Comparison of ENCODE assay signal across 29 cellular contexts in the genomic region with DNA sequence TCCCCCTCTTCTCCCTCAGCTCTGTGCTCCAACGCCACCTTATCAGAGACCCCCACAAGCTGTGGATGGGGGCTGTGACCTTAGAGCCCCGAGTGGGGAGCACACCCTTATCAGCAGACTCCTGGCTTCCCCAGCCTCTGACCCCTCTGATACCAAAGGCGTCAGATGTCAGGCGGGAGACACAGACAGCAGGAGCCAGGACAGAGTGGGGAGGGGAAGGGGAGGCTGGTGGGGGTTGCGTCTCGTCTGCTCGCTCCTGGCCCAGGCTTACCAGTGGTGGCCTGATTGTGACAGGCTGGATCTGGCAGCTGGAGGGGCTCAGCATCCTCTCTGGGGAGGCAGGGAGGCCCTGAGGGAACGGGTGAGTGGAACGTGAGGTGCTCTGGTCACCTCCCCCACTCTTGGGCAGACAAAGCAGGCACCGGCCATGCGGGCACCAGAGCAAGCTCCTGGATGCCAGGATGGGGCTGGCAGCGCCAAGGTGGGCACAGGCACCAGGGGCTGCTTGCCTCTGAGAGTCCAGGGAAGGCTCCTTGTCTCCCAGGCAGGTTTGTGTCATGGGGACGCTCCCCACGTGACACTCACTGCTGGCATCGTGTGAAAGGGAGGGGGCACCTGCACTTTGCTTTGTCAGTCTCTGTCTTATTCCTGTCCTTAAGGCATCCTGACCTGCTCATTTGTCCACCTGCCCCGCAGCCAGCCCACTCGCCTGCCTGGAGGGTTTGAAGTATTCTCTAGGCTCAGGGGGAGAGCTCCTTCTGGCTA. TPM values are rescaled to one million over a fixed set of nuclear protein-coding genes. Genes with fewer than 3 reads are reported as not detected.
A peak's percentile ranks its signal among the peaks of the same experiment; 100 is the strongest.
DNase-seq lines count a peak whose midpoint lies in the region; ATAC-seq, FAIRE-seq and TF ChIP-seq lines count a peak whose summit lies in the region.
"Had no signal": no experiment of that assay in that cellular context is flagged by ENCODE, and none has a peak within 500 bp of the region (broad histone marks: within the 10 kb centered on the region; RNA-seq: fewer than 3 reads in every experiment).

No MANE protein-coding gene starts in this region.

- CTCF ChIA-PET in H1 (lab: Charles Lee; ENCODE audit: partially characterized antibody), result interaction anchor here (0.5 to 2.4 kb wide), 10 partner anchors 14 to 289 kb away, joined by 3 to 11 read pairs (median 3); no protein-coding TSS in a partner anchor

- H3K27ac Mint-ChIP-seq in stimulated activated naive CD8-positive, alpha-beta T cell treated with anti-CD3 and anti-CD28 coated beads, Interleukin-15, Interleukin-2, amounts not matched to agents 100 ng/mL and 50 ng/mL, for 24 hours, result peak overlapping the region; percentile 84
- peak overlapping the region in 1 of 2 donors; percentile 29 for H3K27ac Mint-ChIP-seq in stimulated activated naive CD8-positive, alpha-beta T cell treated with anti-CD3 and anti-CD28 coated beads, Interleukin-15, amount 100 ng/mL, for 72 hours
- H3K27ac Mint-ChIP-seq: activated naive CD4-positive, alpha-beta T cell treated with anti-CD3 and anti-CD28 coated beads, Interleukin-2, amount 10 ng/mL, durations not matched to agents 7 days and 5 days had no signal

- H3K27ac ChIP-seq in H1 (ENCODE audit: low read depth, low read length), result no peak overlapping the region

- no peak overlapping the region for H2BK20ac ChIP-seq in H1 (ENCODE audit: low read length)

- H3K9me3 Mint-ChIP-seq in stimulated activated naive CD8-positive, alpha-beta T cell treated with anti-CD3 and anti-CD28 coated beads, Interleukin-15, Interleukin-2, amounts not matched to agents 100 ng/mL and 50 ng/mL, for 24 hours, result peaks cover 7% of the 10 kb centered on the region
- H3K9me3 Mint-ChIP-seq in stimulated activated naive CD8-positive, alpha-beta T cell treated with anti-CD3 and anti-CD28 coated beads, Interleukin-15, amount 100 ng/mL, for 72 hours, result peaks cover 6 to 8% of the 10 kb centered on the region in 2 donors
- H3K9me3 Mint-ChIP-seq: activated naive CD4-positive, alpha-beta T cell treated with anti-CD3 and anti-CD28 coated beads, Interleukin-2, amount 10 ng/mL, durations not matched to agents 7 days and 5 days; activated T-cell treated with anti-CD3 and anti-CD28 coated beads, Interleukin-2, amount 50 U/mL, for 4 hours; central memory CD8-positive, alpha-beta T cell had no signal

- H3K4me2 ChIP-seq in H1 (ENCODE audit: insufficient read depth in 1 of 2, low read depth in 2 of 2, low read length in 2 of 2), result no peak overlapping the region

- H4K20me1 ChIP-seq in H1 (replicated peaks in 1 of 2; ENCODE audit: control insufficient read depth in 1 of 2, insufficient read depth in 2 of 2, low read length in 2 of 2), result peaks cover 0 to 6% of the 10 kb centered on the region in 2 experiments

- no peaks in the 10 kb centered on the region for H3K36me3 ChIP-seq in H1 (ENCODE audit: control insufficient read depth in 2 of 4, insufficient read depth in 4 of 4, low read length in 3 of 4)

- no peak overlapping the region for H3K4ac ChIP-seq in H1 (replicated peaks; ENCODE audit: insufficient read length, low read depth, low read length)

- TF ChIP-seq EP300 in H1 (IDR thresholded peaks at IDR 0.05; ENCODE audit: borderline replicate concordance in 1 of 2, low read depth in 2 of 2, low read length in 2 of 2), result no peak

- no peak overlapping the region for H3K14ac ChIP-seq in H1 (ENCODE audit: insufficient read length)

- no peak for TF ChIP-seq CTCF in H1 (IDR thresholded peaks at IDR 0.05; ENCODE audit: control extremely low read depth in 1 of 3, insufficient read depth in 1 of 3, low read depth in 1 of 3, low read length in 3 of 3)

- no peaks in the 10 kb centered on the region for H3K79me1 ChIP-seq in H1 (ENCODE audit: low read depth, low read length)

- H3K9ac ChIP-seq in H1 (replicated peaks in 1 of 4; ENCODE audit: extremely low read depth in 1 of 4, low read depth in 3 of 4, low read length in 3 of 4), result no peak overlapping the region

- no peak for FAIRE-seq in H1 (lab: Jason Lieb, UNC)
- FAIRE-seq: astrocyte, GM12878 had no signal

- no peak overlapping the region for H3K4me3 Mint-ChIP-seq in stimulated activated naive CD8-positive, alpha-beta T cell treated with anti-CD3 and anti-CD28 coated beads, Interleukin-15, Interleukin-2, amounts not matched to agents 100 ng/mL and 50 ng/mL, for 24 hours
- H3K4me3 Mint-ChIP-seq in stimulated activated naive CD8-positive, alpha-beta T cell treated with anti-CD3 and anti-CD28 coated beads, Interleukin-15, amount 100 ng/mL, for 72 hours, result no peak overlapping the region
- H3K4me3 Mint-ChIP-seq: activated naive CD4-positive, alpha-beta T cell treated with anti-CD3 and anti-CD28 coated beads, Interleukin-2, amount 10 ng/mL, durations not matched to agents 7 days and 5 days; activated T-cell treated with anti-CD3 and anti-CD28 coated beads, Interleukin-2, amount 50 U/mL, for 4 hours; central memory CD8-positive, alpha-beta T cell had no signal

- peak; percentile 27 for DNase-seq in NCI-H2171 treated with DMSO at 0.1 percent for 48 hours (lab: John Stamatoyannopoulos, UW)
- no peak for DNase-seq in NCI-H2171 (lab: John Stamatoyannopoulos, UW)
- DNase-seq in stimulated activated naive CD8-positive, alpha-beta T cell treated with anti-CD3 and anti-CD28 coated beads, Interleukin-15, amount 100 ng/mL, for 72 hours, result no peak
- no peak for DNase-seq in H1 (ENCODE audit: low read depth in 1 of 2, low spot score in 2 of 2)
- DNase-seq in AG20443 (ENCODE audit: low spot score), result no peak
- no peak for DNase-seq in AML-193 (lab: John Stamatoyannopoulos, UW)
- DNase-seq in NCI-H526 (lab: John Stamatoyannopoulos, UW), result no peak
- DNase-seq: activated CD4-positive, CD25-positive, alpha-beta regulatory T cell treated with anti-CD3 and anti-CD28 coated beads, Interleukin-2, amount 50 U/mL, for 72 hours; activated CD8-positive, alpha-beta memory T cell treated with anti-CD3 and anti-CD28 coated beads for 24 hours; activated naive CD4-positive, alpha-beta T cell treated with anti-CD3 and anti-CD28 coated beads, Interleukin-2, amount 10 ng/mL, durations not matched to agents 7 days and 5 days; activated T-cell treated with anti-CD3 and anti-CD28 coated beads, Interleukin-2, amount 50 U/mL, for 4 hours; Calu3; dermis blood vessel endothelial cell; GOT3; KG1; MM.1S; NCI-H146; NCI-H526 treated with DMSO at 0.1 percent for 48 hours; occipital lobe; stimulated activated CD8-positive, alpha-beta memory T cell treated with anti-CD3 and anti-CD28 coated beads, Interleukin-4, amount 100 ng/mL, for 48 hours; substantia nigra; T1000 had no signal

- H3K4me1 Mint-ChIP-seq in stimulated activated naive CD8-positive, alpha-beta T cell treated with anti-CD3 and anti-CD28 coated beads, Interleukin-15, Interleukin-2, amounts not matched to agents 100 ng/mL and 50 ng/mL, for 24 hours (ENCODE audit: low read depth), result peaks cover 37% of the 10 kb centered on the region
- peaks cover 39% of the 10 kb centered on the region for H3K4me1 Mint-ChIP-seq in stimulated activated naive CD8-positive, alpha-beta T cell treated with anti-CD3 and anti-CD28 coated beads, Interleukin-15, amount 100 ng/mL, for 72 hours

- no peaks in the 10 kb centered on the region for H3K27me3 Mint-ChIP-seq in stimulated activated naive CD8-positive, alpha-beta T cell treated with anti-CD3 and anti-CD28 coated beads, Interleukin-15, Interleukin-2, amounts not matched to agents 100 ng/mL and 50 ng/mL, for 24 hours
- H3K27me3 Mint-ChIP-seq in stimulated activated naive CD8-positive, alpha-beta T cell treated with anti-CD3 and anti-CD28 coated beads, Interleukin-15, amount 100 ng/mL, for 72 hours, result no peaks in the 10 kb centered on the region
- H3K27me3 Mint-ChIP-seq: central memory CD8-positive, alpha-beta T cell had no signal

- H4K8ac ChIP-seq in H1 (ENCODE audit: extremely low read depth, insufficient read depth, low read length), result no peak overlapping the region; the same call in 1 of the 2 replicates

- no peak overlapping the region for H2AK5ac ChIP-seq in H1 (ENCODE audit: low read depth, low read length)

- peaks cover 9% of the 10 kb centered on the region; the same call in 1 of the 2 replicates for H3K23me2 ChIP-seq in H1 (ENCODE audit: low read depth, low read length)

- no peak overlapping the region for H2AFZ ChIP-seq in H1 (ENCODE audit: low read length)

- peaks cover 0 to 5% (median 2%) of the 10 kb centered on the region in 4 experiments; a peak in 2 of 7 replicates for H3K27me3 ChIP-seq in H1 (replicated peaks in 1 of 4; ENCODE audit: control insufficient read depth in 3 of 4, extremely low read depth in 1 of 4, insufficient read depth in 3 of 4, low read length in 3 of 4)

- H4K5ac ChIP-seq in H1 (ENCODE audit: insufficient read length, low read depth, low read length), result no peak overlapping the region

- no peak overlapping the region for H3K23ac ChIP-seq in H1 (ENCODE audit: insufficient read length)

- no peak overlapping the region for H3K4me3 ChIP-seq in H1 (ENCODE audit: extremely low read depth in 1 of 4, insufficient read depth in 2 of 4, low read depth in 3 of 4, low read length in 4 of 4)
- H3K4me3 ChIP-seq: GM12878 had no signal

- no peak overlapping the region for H2BK120ac ChIP-seq in H1 (replicated peaks; ENCODE audit: low read depth, low read length)

- H2BK15ac ChIP-seq in H1 (ENCODE audit: low read length), result no peak overlapping the region

- no peak for ATAC-seq in stimulated activated naive CD8-positive, alpha-beta T cell treated with anti-CD3 and anti-CD28 coated beads, Interleukin-15, amount 100 ng/mL, for 72 hours
- ATAC-seq: activated T-cell treated with anti-CD3 and anti-CD28 coated beads, Interleukin-2, amount 50 U/mL, for 4 hours; GM12878 had no signal

- H4K91ac ChIP-seq in H1 (replicated peaks; ENCODE audit: insufficient read length, low read length), result no peak overlapping the region

- no peaks in the 10 kb centered on the region for H3K36me3 Mint-ChIP-seq in stimulated activated naive CD8-positive, alpha-beta T cell treated with anti-CD3 and anti-CD28 coated beads, Interleukin-15, Interleukin-2, amounts not matched to agents 100 ng/mL and 50 ng/mL, for 24 hours (ENCODE audit: low read depth)
- H3K36me3 Mint-ChIP-seq: activated naive CD4-positive, alpha-beta T cell treated with anti-CD3 and anti-CD28 coated beads, Interleukin-2, amount 10 ng/mL, durations not matched to agents 7 days and 5 days had no signal

- H3K56ac ChIP-seq in H1 (replicated peaks; ENCODE audit: insufficient read length, low read depth, low read length), result no peak overlapping the region

- no peak for TF ChIP-seq RAD21 in H1 (IDR thresholded peaks at IDR 0.05 in 1 of 2, conservative IDR thresholded peaks at IDR 0.05 in 1 of 2; ENCODE audit: low read depth in 2 of 2, low read length in 2 of 2)

- H3K18ac ChIP-seq in H1 (ENCODE audit: extremely low read depth, low read length), result no peak overlapping the region

- H2BK12ac ChIP-seq in H1 (ENCODE audit: low read depth, low read length), result no peak overlapping the region

- 89% methylated on average over 15 of the region's 17 CpGs; no CpG with 5 or more reads in 1 of the 2 experiments for WGBS in H1 (ENCODE audit: extremely low coverage in 1 of 2, insufficient coverage in 1 of 2, insufficient read length in 1 of 2, insufficient replicate concordance in 2 of 2, low coverage in 1 of 2, low lambda C conversion rate in 2 of 2, missing lambda C conversion rate in 1 of 2), 2 experiments

- H3K79me2 ChIP-seq in H1 (ENCODE audit: control insufficient read depth in 1 of 2, insufficient read depth in 2 of 2, low read length in 2 of 2), result no peaks in the 10 kb centered on the region

- H3K9me3 ChIP-seq in H1 (ENCODE audit: insufficient read depth in 2 of 2, low read depth in 1 of 2, low read length in 1 of 2), result no peaks in the 10 kb centered on the region

- peaks cover 0 to 3% (median under 1%) of the 10 kb centered on the region in 4 experiments; a peak in 2 of 7 replicates for H3K4me1 ChIP-seq in H1 (replicated peaks in 1 of 4; ENCODE audit: control insufficient read depth in 3 of 4, insufficient read depth in 4 of 4, low read length in 3 of 4)

- POLR2A ChIA-PET in H1 (lab: Charles Lee; ENCODE audit: partially characterized antibody), result no interaction called here

- no peak for TF ChIP-seq POLR2A in H1 (IDR thresholded peaks at IDR 0.05; ENCODE audit: control extremely low read depth in 1 of 2, low read depth in 2 of 2, low read length in 2 of 2)

- 0 out of 2 replicates have a peak overlapping the region, but pooled peaks have one; percentile 35 for H2BK5ac ChIP-seq in H1 (ENCODE audit: low read depth, low read length)

RNA-seq across cellular contexts. Expression of gene GATA5, which starts 27.8 kb away (rescaled TPM):
- 0.11 and 0.15 TPM in 2 replicates for total RNA-seq in H1 (2021; fragmentation: NEBNext Ultra II Directional; extraction: Animal tissue kit (Norgen Biotek cat#: 25700))
- polyA plus RNA-seq in H1 (2011; rRNA removed), result 0.08 TPM in 2 replicates
- 0.10 TPM for polyA plus RNA-seq in H1 (2011; cell fraction: cytosol; rRNA removed)
- polyA plus RNA-seq in H1 (2011; cell fraction: nucleus; rRNA removed), result 0.14 TPM
- polyA plus RNA-seq in H1 (2012, experiment 1 of 2), result 0.11 to 0.17 TPM (median 0.12 TPM) in 3 of 4 replicates, not detected in the other
- polyA plus RNA-seq in H1 (2012, experiment 2 of 2), result 0.12 TPM
- 0.08 TPM for polyA plus RNA-seq in H1 (2013, experiment 1 of 2)
- polyA plus RNA-seq in H1 (2013, experiment 2 of 2), result 0.07 TPM
- 0.05 and 0.06 TPM in 2 replicates for polyA minus RNA-seq in H1 (2011; rRNA and poly(A)+ RNA removed)
- not detected for polyA minus RNA-seq in H1 (2011; cell fraction: cytosol; rRNA and poly(A)+ RNA removed)
- polyA minus RNA-seq in H1 (2011; cell fraction: nucleus; rRNA and poly(A)+ RNA removed), result not detected
- total RNA-seq: activated T-cell treated with anti-CD3 and anti-CD28 coated beads, Interleukin-2, amount 50 U/mL, for 4 hours; astrocyte; Calu3; Daoy; dermis blood vessel endothelial cell; GM12878; myocyte had no signal
- polyA plus RNA-seq: BJ, GM12878 had no signal
